In the genomic region with DNA sequence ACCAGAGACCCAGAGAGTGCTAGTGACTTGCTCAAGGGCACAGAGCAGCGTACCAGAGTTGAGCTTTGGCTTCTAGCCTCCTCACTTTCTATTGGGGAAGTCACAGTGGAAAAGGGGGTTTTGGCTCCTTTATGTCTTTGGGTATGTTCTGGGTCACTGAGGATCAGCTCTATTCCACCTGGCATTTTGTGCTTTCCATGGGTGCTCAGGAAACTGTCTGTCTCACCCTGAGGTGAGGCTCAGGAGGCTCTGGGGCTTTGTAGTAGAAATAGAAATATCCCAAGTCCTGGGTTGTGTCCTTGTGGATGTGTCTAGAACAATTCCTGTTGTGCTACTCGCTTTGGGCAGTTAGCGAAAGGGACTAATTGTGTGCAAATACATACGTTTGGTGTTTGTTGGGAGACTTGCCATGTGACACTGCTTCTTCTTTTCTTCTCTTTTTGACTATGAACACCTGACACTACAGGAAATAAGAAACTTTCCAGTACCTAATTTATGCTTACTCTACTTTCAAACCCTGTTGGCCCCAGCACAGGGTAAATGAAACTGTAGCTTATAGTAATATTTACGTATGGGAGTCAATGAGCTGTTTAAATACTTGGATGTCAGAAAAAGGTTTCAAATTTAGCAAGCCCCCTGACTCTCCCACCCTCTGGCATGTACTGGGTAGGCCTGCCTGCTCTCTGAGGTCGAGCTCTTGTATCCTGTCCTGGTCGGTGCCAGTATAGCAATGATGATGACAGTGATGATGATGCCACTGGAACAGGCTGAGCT, we compare ENCODE assay signal across 8 cellular contexts. TPM values are rescaled to one million over a fixed set of nuclear protein-coding genes. Genes with fewer than 3 reads are reported as not detected.
DNase-seq lines count a peak whose midpoint lies in the region; ATAC-seq, FAIRE-seq and TF ChIP-seq lines count a peak whose summit lies in the region.

No MANE protein-coding gene starts in this region.

- H3K4me3 ChIP-seq in kidney (ENCODE audit: low read length in 2 of 2): no peak overlapping the region

- FAIRE-seq in kidney (lab: Jason Lieb, UNC): no peak

- no peaks in the 10 kb centered on the region for H3K27me3 Mint-ChIP-seq in activated B cell treated with CpG ODN at 0.5 μM for 24 hours

- peak; percentile 63 for ATAC-seq in GM18870 (IDR thresholded peaks at IDR 0.05; ENCODE audit: unreplicated experiment)
- peak; percentile 66 for ATAC-seq in HG02840 (IDR thresholded peaks at IDR 0.05; ENCODE audit: low FRiP score, unreplicated experiment)
- ATAC-seq in activated B cell treated with CpG ODN at 0.5 μM for 24 hours (ENCODE audit: low read depth): peak; percentile 72

- H3K4me3 Mint-ChIP-seq in activated B cell treated with CpG ODN at 0.5 μM for 24 hours: no peak overlapping the region

- no peak overlapping the region for H3K9ac ChIP-seq in kidney (ENCODE audit: low read length in 2 of 2)

- H3K4me1 Mint-ChIP-seq in activated B cell treated with CpG ODN at 0.5 μM for 24 hours: peaks cover 43% of the 10 kb centered on the region

- H3K36me3 Mint-ChIP-seq in activated B cell treated with CpG ODN at 0.5 μM for 24 hours (ENCODE audit: low read depth): peaks cover 35% of the 10 kb centered on the region

- DNase-seq in activated B cell treated with CpG ODN at 0.5 μM for 24 hours: no peak
- DNase-seq in stimulated activated CD4-positive, alpha-beta T cell treated with anti-CD3 and anti-CD28 coated beads, Interleukin-15, amount 100 ng/mL, for 24 hours: peak; percentile 83
- no peak for DNase-seq in COLO668 (lab: John Stamatoyannopoulos, UW; ENCODE audit: unreplicated experiment)
- no peak for DNase-seq in NCI-H1930 (lab: John Stamatoyannopoulos, UW)
- DNase-seq in NCI-H2081 (lab: John Stamatoyannopoulos, UW): no peak
- no peak for DNase-seq in kidney

- H3K9me3 Mint-ChIP-seq in activated B cell treated with CpG ODN at 0.5 μM for 24 hours: no peaks in the 10 kb centered on the region

- intact Hi-C loops in activated B cell treated with CpG ODN at 0.5 μM for 24 hours (cut with micrococcal nuclease): loop anchor here (1.0 kb wide), 6 partner anchors 8 to 36 kb away; a partner anchor contains a TSS
- intact Hi-C loops in kidney (cut with DNase I): no loop called here

- H3K27ac ChIP-seq in kidney (ENCODE audit: low read depth in 2 of 2, low read length in 2 of 2): no peak overlapping the region

- no peaks in the 10 kb centered on the region for H3K9me3 ChIP-seq in kidney (ENCODE audit: control insufficient read depth in 1 of 2, low read length in 2 of 2)

- TF ChIP-seq CTCF in activated B cell treated with CpG ODN at 0.5 μM for 24 hours (IDR thresholded peaks at IDR 0.05): no peak
- no peak for TF ChIP-seq CTCF in kidney (IDR thresholded peaks at IDR 0.05; ENCODE audit: borderline replicate concordance, extremely low read depth, insufficient read depth)

- H3K27ac Mint-ChIP-seq in activated B cell treated with CpG ODN at 0.5 μM for 24 hours: no peak overlapping the region

- H3K36me3 ChIP-seq in kidney (ENCODE audit: control insufficient read depth in 1 of 2, insufficient read depth in 2 of 2, low read length in 2 of 2): peaks cover 0 to 2% of the 10 kb centered on the region in 2 donors

- CTCF ChIA-PET in activated B cell treated with CpG ODN at 0.5 μM for 24 hours (lab: Charles Lee): interaction anchor here (1.2 to 7.9 kb wide), 9 partner anchors 9 to 203 kb away, joined by 3 to 70 read pairs (median 4); a partner anchor contains a TSS

- POLR2A ChIA-PET in activated B cell treated with CpG ODN at 0.5 μM for 24 hours (lab: Charles Lee): interaction anchor here (0.6 to 28.6 kb wide), 12 partner anchors 9 to 153 kb away, joined by 3 to 1703 read pairs (median 8); a partner anchor contains a TSS

- H3K4me1 ChIP-seq in kidney (ENCODE audit: control insufficient read depth in 1 of 2, insufficient read depth in 1 of 2, low read depth in 1 of 2, low read length in 2 of 2): peaks cover 39 to 43% of the 10 kb centered on the region in 2 donors

RNA-seq across cellular contexts. Expression of a gene that starts 35.6 kb away (rescaled TPM):
- 85.9 and 118 TPM in 2 replicates for total RNA-seq in activated B cell treated with CpG ODN at 0.5 μM for 24 hours
- total RNA-seq in kidney: 58.2 TPM
- 10.1 TPM for polyA plus RNA-seq in kidney (ENCODE audit: insufficient read depth, low read depth, low replicate concordance)
